14 cellular contexts compared by ENCODE assay signal in the genomic region with DNA sequence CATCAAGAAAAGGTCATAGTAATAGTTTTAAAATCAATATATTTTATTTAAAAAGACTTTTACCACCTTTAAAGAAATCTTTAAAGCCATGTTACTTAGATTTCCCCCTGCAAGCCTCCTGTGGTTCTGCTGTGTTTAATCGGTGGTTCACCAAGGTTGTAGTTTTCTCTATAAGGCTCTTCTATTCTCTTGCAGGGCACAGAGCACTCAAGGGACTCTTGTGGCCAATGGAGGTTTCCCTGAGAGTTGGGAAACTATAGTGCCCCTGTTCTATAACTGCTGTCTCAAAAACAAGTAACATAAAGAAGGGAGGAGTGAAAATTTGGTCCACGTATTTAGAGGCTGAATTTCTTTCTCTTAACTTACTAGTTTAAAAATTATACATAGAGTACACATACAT.
"Had no signal": no experiment of that assay in that cellular context is flagged by ENCODE, and none has a peak within 500 bp of the region (broad histone marks: within the 10 kb centered on the region; RNA-seq: fewer than 3 reads in every experiment).

No MANE protein-coding gene starts in this region.

- H3K9me3 Mint-ChIP-seq: activated CD4-positive, alpha-beta T cell treated with anti-CD3 and anti-CD28 coated beads, Interleukin-2, amount 10 ng/mL, durations not matched to agents 24 days and 14 days; activated naive CD8-positive, alpha-beta T cell treated with anti-CD3 and anti-CD28 coated beads, Interleukin-2, amount 50 U/mL, for 24 hours; effector memory CD8-positive, alpha-beta T cell; neural progenitor cell; stimulated activated naive CD8-positive, alpha-beta T cell treated with anti-CD3 and anti-CD28 coated beads, Interleukin-15, Interleukin-2, amounts not matched to agents 100 ng/mL and 50 ng/mL, for 24 hours; WTC11 had no signal

- H3K27me3 Mint-ChIP-seq: activated CD4-positive, alpha-beta T cell treated with anti-CD3 and anti-CD28 coated beads, Interleukin-2, amount 10 ng/mL, durations not matched to agents 24 days and 14 days; activated naive CD8-positive, alpha-beta T cell treated with anti-CD3 and anti-CD28 coated beads, Interleukin-2, amount 50 U/mL, for 24 hours; stimulated activated naive CD8-positive, alpha-beta T cell treated with anti-CD3 and anti-CD28 coated beads, Interleukin-15, Interleukin-2, amounts not matched to agents 100 ng/mL and 50 ng/mL, for 24 hours had no signal

- H3K27ac Mint-ChIP-seq: activated CD8-positive, alpha-beta T cell treated with anti-CD3 and anti-CD28 coated beads, Interleukin-2, amount 10 ng/mL, durations not matched to agents 7 days and 5 days; activated naive CD8-positive, alpha-beta T cell treated with anti-CD3 and anti-CD28 coated beads, Interleukin-2, amount 50 U/mL, for 24 hours; effector memory CD8-positive, alpha-beta T cell; neural progenitor cell; stimulated activated naive CD8-positive, alpha-beta T cell treated with anti-CD3 and anti-CD28 coated beads, Interleukin-15, Interleukin-2, amounts not matched to agents 100 ng/mL and 50 ng/mL, for 24 hours; WTC11 had no signal

- H3K36me3 Mint-ChIP-seq: neural progenitor cell, WTC11 had no signal

- H3K4me3 Mint-ChIP-seq: activated CD8-positive, alpha-beta T cell treated with anti-CD3 and anti-CD28 coated beads, Interleukin-2, amount 10 ng/mL, durations not matched to agents 7 days and 5 days; activated naive CD8-positive, alpha-beta T cell treated with anti-CD3 and anti-CD28 coated beads, Interleukin-2, amount 50 U/mL, for 24 hours; effector memory CD8-positive, alpha-beta T cell; neural progenitor cell; stimulated activated naive CD8-positive, alpha-beta T cell treated with anti-CD3 and anti-CD28 coated beads, Interleukin-15, Interleukin-2, amounts not matched to agents 100 ng/mL and 50 ng/mL, for 24 hours; WTC11 had no signal

- DNase-seq: activated CD8-positive, alpha-beta memory T cell treated with anti-CD3 and anti-CD28 coated beads, Interleukin-2, amount 50 U/mL, for 4 hours; activated CD8-positive, alpha-beta T cell treated with anti-CD3 and anti-CD28 coated beads, Interleukin-2, amount 10 ng/mL, durations not matched to agents 7 days and 5 days; activated gamma-delta T cell treated with Interleukin-2 at 50 U/mL for 16 hours; activated naive CD8-positive, alpha-beta T cell treated with anti-CD3 and anti-CD28 coated beads, Interleukin-2, amount 50 U/mL, for 24 hours; aorta; dermis blood vessel endothelial cell; effector memory CD8-positive, alpha-beta T cell; foreskin melanocyte; ovary; upper lobe of left lung had no signal
